8 cellular contexts compared by ENCODE assay signal in genomic region chr21:39006653-39007417, GRCh38.
A peak's percentile ranks its signal among the peaks of the same experiment; 100 is the strongest.
DNase-seq lines count a peak whose midpoint lies in the region; ATAC-seq and TF ChIP-seq lines count a peak whose summit lies in the region.
"Had no signal": no experiment of that assay in that cellular context is flagged by ENCODE, and none has a peak within 500 bp of the region (broad histone marks: within the 10 kb centered on the region; RNA-seq: fewer than 3 reads in every experiment).

No MANE protein-coding gene starts in this region.

- peak; percentile 21 for ATAC-seq in esophagus mucosa

- DNase-seq in mucosa of gallbladder (ENCODE audit: low spot score) (peak; percentile 64), ureter (ENCODE audit: low spot score) (peak; percentile 80), NCI-H128 (lab: John Stamatoyannopoulos, UW; ENCODE audit: unreplicated experiment) (no peak), inferior parietal cortex (ENCODE audit: extremely low spot score) (no peak)
- no peak for DNase-seq in activated naive CD4-positive, alpha-beta T cell treated with anti-CD3 and anti-CD28 coated beads, Interleukin-2, amount 50 U/mL, for 16 hours
- DNase-seq: activated gamma-delta T cell treated with Interleukin-2 at 50 U/mL for 16 hours had no signal

TF ChIP-seq in PFSK-1, 5 proteins besides CTCF, POLR2A, EP300 and RAD21:
- TF ChIP-seq SIN3A (IDR thresholded peaks at IDR 0.05; ENCODE audit: borderline replicate concordance, insufficient read depth, low read length): 0 out of 2 replicates have a peak, but pooled peaks have one; percentile 15
- TF ChIP-seq POLR2AphosphoS5 (IDR thresholded peaks at IDR 0.05; ENCODE audit: low read depth, low read length): no peak
TF ChIP-seq in PFSK-1: peak in this region for 1.

Comparison
In these comparisons a context has a peak if more than half of its experiments do, and no peak if none do; other contexts are left out.
1. DNase-seq: peak in mucosa of gallbladder (single experiment) and ureter (single experiment); none in activated naive CD4-positive, alpha-beta T cell treated with anti-CD3 and anti-CD28 coated beads, Interleukin-2, amount 50 U/mL, for 16 hours (single experiment), NCI-H128 (single experiment) and inferior parietal cortex (single experiment).